Comparison of ENCODE assay signal across 39 cellular contexts in the genomic region with DNA sequence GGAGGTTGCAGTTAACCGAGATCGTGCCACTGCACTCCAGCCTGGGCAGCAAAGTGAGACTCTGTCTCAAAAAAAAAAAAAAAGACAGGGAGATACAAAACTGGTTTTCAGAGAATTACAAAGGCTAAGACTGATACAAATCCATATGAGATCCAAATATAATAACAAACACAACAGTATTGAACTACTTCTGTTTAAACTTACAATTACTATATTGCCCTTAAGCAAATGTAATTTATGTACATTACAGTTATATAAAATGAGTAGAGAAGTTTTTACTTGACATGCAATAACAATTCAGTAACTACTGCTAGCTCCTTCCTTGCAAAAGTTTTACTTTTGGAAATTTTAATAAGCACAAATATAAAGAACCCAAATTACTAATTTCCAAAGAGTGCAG. TPM values are rescaled to one million over a fixed set of nuclear protein-coding genes. Genes with fewer than 3 reads are reported as not detected.
"Had no signal": no experiment of that assay in that cellular context is flagged by ENCODE, and none has a peak within 500 bp of the region (broad histone marks: within the 10 kb centered on the region; RNA-seq: fewer than 3 reads in every experiment).

No MANE protein-coding gene starts in this region.

- H3K4me1 ChIP-seq: adrenal gland, body of pancreas, breast epithelium had no signal

- DNase-seq: activated B cell treated with CpG ODN at 0.5 μM for 24 hours; activated CD4-positive, alpha-beta memory T cell treated with anti-CD3 and anti-CD28 coated beads for 36 hours; activated CD4-positive, alpha-beta T cell treated with anti-CD3 and anti-CD28 coated beads for 4 hours; activated CD4-positive, alpha-beta T cell treated with anti-CD3 and anti-CD28 coated beads, Interleukin-2, amount 10 ng/mL, durations not matched to agents 24 days and 14 days; activated CD4-positive, alpha-beta T cell treated with anti-CD3 and anti-CD28 coated beads, Interleukin-2, amount 50 U/mL, for 1 hour; activated CD4-positive, alpha-beta T cell treated with anti-CD3 and anti-CD28 coated beads, Interleukin-2, amount 50 U/mL, for 4 hours; activated CD4-positive, CD25-positive, alpha-beta regulatory T cell treated with anti-CD3 and anti-CD28 coated beads, Interleukin-2, amount 50 U/mL, for 72 hours; activated CD8-positive, alpha-beta memory T cell treated with anti-CD3 and anti-CD28 coated beads, Interleukin-2, amount 50 U/mL, for 4 hours; activated CD8-positive, alpha-beta T cell treated with anti-CD3 and anti-CD28 coated beads for 36 hours; activated effector memory CD4-positive, alpha-beta T cell treated with anti-CD3 and anti-CD28 coated beads, Interleukin-2, amount 50 U/mL, for 16 hours; activated gamma-delta T cell treated with Interleukin-2 at 50 U/mL for 16 hours; activated naive CD4-positive, alpha-beta T cell; activated naive CD4-positive, alpha-beta T cell treated with anti-CD3 and anti-CD28 coated beads for 36 hours; activated naive CD4-positive, alpha-beta T cell treated with anti-CD3 and anti-CD28 coated beads, Interleukin-2, amount 50 U/mL, for 16 hours; activated naive CD8-positive, alpha-beta T cell treated with anti-CD3 and anti-CD28 coated beads for 36 hours; activated T-cell treated with anti-CD3 and anti-CD28 coated beads for 4 hours; activated T-cell treated with anti-CD3 and anti-CD28 coated beads, Interleukin-2, amount 50 U/mL, for 1 hour; activated T-cell treated with anti-CD3 and anti-CD28 coated beads, Interleukin-2, amount 50 U/mL, for 4 hours; activated T-cell treated with anti-CD3 and anti-CD28 coated beads, Interleukin-2, amount 50 U/mL, for 72 hours; adrenal gland; amniotic stem cell; aorta; body of pancreas; brain microvascular endothelial cell; central memory CD4-positive, alpha-beta T cell; SW 1271; T-helper 1 cell; T-helper 2 cell; T-helper 9 cell had no signal

- H3K36me3 Mint-ChIP-seq: activated CD4-positive, alpha-beta memory T cell treated with anti-CD3 and anti-CD28 coated beads for 36 hours had no signal

- H3K9me3 Mint-ChIP-seq: activated B cell treated with CpG ODN at 0.5 μM for 24 hours; activated CD4-positive, alpha-beta memory T cell treated with anti-CD3 and anti-CD28 coated beads for 36 hours; activated CD4-positive, alpha-beta T cell treated with anti-CD3 and anti-CD28 coated beads, Interleukin-2, amount 10 ng/mL, durations not matched to agents 24 days and 14 days; activated CD8-positive, alpha-beta T cell treated with anti-CD3 and anti-CD28 coated beads for 36 hours; activated naive CD4-positive, alpha-beta T cell treated with anti-CD3 and anti-CD28 coated beads for 36 hours; activated naive CD4-positive, alpha-beta T cell treated with anti-CD3 and anti-CD28 coated beads, Interleukin-2, amount 50 U/mL, for 72 hours; activated naive CD8-positive, alpha-beta T cell treated with anti-CD3 and anti-CD28 coated beads for 36 hours; activated T-cell treated with anti-CD3 and anti-CD28 coated beads, Interleukin-2, amount 50 U/mL, for 4 hours; activated T-cell treated with anti-CD3 and anti-CD28 coated beads, Interleukin-2, amount 50 U/mL, for 72 hours; activated T-helper 17 cell treated with anti-CD3 and anti-CD28 coated beads, Interleukin-2, amount 50 U/mL, for 72 hours; T-helper 1 cell treated with Interleukin-12 subunit alpha and Interleukin-12 subunit beta and Interleukin-4 antibody, amounts not matched to agents 30 μg/mL and 1 μg/mL, for 36 hours; T-helper 2 cell treated with Interferon-gamma antibody and Interleukin-4, amounts not matched to agents 5 μg/mL and 100 μg/mL, for 36 hours had no signal

- H3K4me3 ChIP-seq: adrenal gland, body of pancreas, breast epithelium had no signal

- H3K4me1 Mint-ChIP-seq: activated B cell treated with CpG ODN at 0.5 μM for 24 hours; activated naive CD8-positive, alpha-beta T cell treated with anti-CD3 and anti-CD28 coated beads for 36 hours; activated T-helper 17 cell treated with anti-CD3 and anti-CD28 coated beads, Interleukin-2, amount 50 U/mL, for 72 hours had no signal

- H3K9me3 ChIP-seq: adrenal gland, body of pancreas, breast epithelium had no signal

- H3K27me3 ChIP-seq: body of pancreas, brain microvascular endothelial cell had no signal

- H3K36me3 ChIP-seq: adrenal gland, brain microvascular endothelial cell, breast epithelium had no signal

- ATAC-seq: activated CD8-positive, alpha-beta T cell treated with anti-CD3 and anti-CD28 coated beads for 36 hours; activated naive CD4-positive, alpha-beta T cell treated with anti-CD3 and anti-CD28 coated beads, Interleukin-2, amount 50 U/mL, for 72 hours; activated T-cell treated with anti-CD3 and anti-CD28 coated beads, Interleukin-2, amount 50 U/mL, for 4 hours; activated T-cell treated with anti-CD3 and anti-CD28 coated beads, Interleukin-2, amount 50 U/mL, for 72 hours; activated T-helper 17 cell treated with anti-CD3 and anti-CD28 coated beads, Interleukin-2, amount 50 U/mL, for 72 hours; body of pancreas had no signal

- H3K27ac Mint-ChIP-seq: activated B cell treated with CpG ODN at 0.5 μM for 24 hours; activated CD4-positive, alpha-beta memory T cell treated with anti-CD3 and anti-CD28 coated beads for 36 hours; activated CD4-positive, alpha-beta T cell treated with anti-CD3 and anti-CD28 coated beads, Interleukin-2, amount 10 ng/mL, durations not matched to agents 24 days and 14 days; activated CD8-positive, alpha-beta T cell treated with anti-CD3 and anti-CD28 coated beads for 36 hours; activated naive CD4-positive, alpha-beta T cell treated with anti-CD3 and anti-CD28 coated beads for 36 hours; activated naive CD4-positive, alpha-beta T cell treated with anti-CD3 and anti-CD28 coated beads, Interleukin-2, amount 50 U/mL, for 72 hours; activated naive CD8-positive, alpha-beta T cell treated with anti-CD3 and anti-CD28 coated beads for 36 hours; activated T-cell treated with anti-CD3 and anti-CD28 coated beads, Interleukin-2, amount 50 U/mL, for 72 hours; activated T-helper 1 cell treated with anti-CD3 and anti-CD28 coated beads, Interleukin-12 subunit alpha, Interleukin-12 subunit beta, Interleukin-2, Interleukin-4 antibody, amounts not matched to agents 30 ng/mL and 10 ng/mL and 1 ng/mL, durations not matched to agents 14 hours and 24 hours and 36 hours; activated T-helper 17 cell treated with anti-CD3 and anti-CD28 coated beads, Interleukin-2, amount 50 U/mL, for 72 hours; T-helper 1 cell treated with Interleukin-12 subunit alpha and Interleukin-12 subunit beta and Interleukin-4 antibody, amounts not matched to agents 30 μg/mL and 1 μg/mL, for 36 hours; T-helper 2 cell treated with Interferon-gamma antibody and Interleukin-4, amounts not matched to agents 5 μg/mL and 100 μg/mL, for 36 hours had no signal

- FAIRE-seq: TTC549 had no signal

- H3K4me3 Mint-ChIP-seq: activated B cell treated with CpG ODN at 0.5 μM for 24 hours; activated CD4-positive, alpha-beta memory T cell treated with anti-CD3 and anti-CD28 coated beads for 36 hours; activated CD4-positive, alpha-beta T cell treated with anti-CD3 and anti-CD28 coated beads, Interleukin-2, amount 10 ng/mL, durations not matched to agents 24 days and 14 days; activated CD8-positive, alpha-beta T cell treated with anti-CD3 and anti-CD28 coated beads for 36 hours; activated naive CD4-positive, alpha-beta T cell treated with anti-CD3 and anti-CD28 coated beads for 36 hours; activated naive CD8-positive, alpha-beta T cell treated with anti-CD3 and anti-CD28 coated beads for 36 hours; activated T-cell treated with anti-CD3 and anti-CD28 coated beads, Interleukin-2, amount 50 U/mL, for 4 hours; activated T-cell treated with anti-CD3 and anti-CD28 coated beads, Interleukin-2, amount 50 U/mL, for 72 hours; activated T-helper 1 cell treated with anti-CD3 and anti-CD28 coated beads, Interleukin-12 subunit alpha, Interleukin-12 subunit beta, Interleukin-2, Interleukin-4 antibody, amounts not matched to agents 30 ng/mL and 10 ng/mL and 1 ng/mL, durations not matched to agents 14 hours and 24 hours and 36 hours; activated T-helper 17 cell treated with anti-CD3 and anti-CD28 coated beads, Interleukin-2, amount 50 U/mL, for 72 hours; T-helper 1 cell treated with Interleukin-12 subunit alpha and Interleukin-12 subunit beta and Interleukin-4 antibody, amounts not matched to agents 30 μg/mL and 1 μg/mL, for 36 hours; T-helper 2 cell treated with Interferon-gamma antibody and Interleukin-4, amounts not matched to agents 5 μg/mL and 100 μg/mL, for 36 hours had no signal

- H3K27ac ChIP-seq: adrenal gland, body of pancreas, brain microvascular endothelial cell, breast epithelium, VCaP had no signal

RNA-seq across cellular contexts. Expression of a gene that starts 52.6 kb away (rescaled TPM):
- total RNA-seq: activated B cell treated with CpG ODN at 0.5 μM for 24 hours; activated CD4-positive, alpha-beta memory T cell treated with anti-CD3 and anti-CD28 coated beads for 36 hours; activated CD4-positive, alpha-beta T cell treated with anti-CD3 and anti-CD28 coated beads, Interleukin-2, amount 10 ng/mL, durations not matched to agents 24 days and 14 days; activated CD8-positive, alpha-beta memory T cell treated with anti-CD3 and anti-CD28 coated beads for 36 hours; activated CD8-positive, alpha-beta T cell treated with anti-CD3 and anti-CD28 coated beads for 36 hours; activated naive CD4-positive, alpha-beta T cell treated with anti-CD3 and anti-CD28 coated beads for 36 hours; activated naive CD4-positive, alpha-beta T cell treated with anti-CD3 and anti-CD28 coated beads, Interleukin-2, amount 50 U/mL, for 72 hours; activated naive CD8-positive, alpha-beta T cell treated with anti-CD3 and anti-CD28 coated beads for 36 hours; activated T-cell treated with anti-CD3 and anti-CD28 coated beads, Interleukin-2, amount 50 U/mL, for 4 hours; activated T-cell treated with anti-CD3 and anti-CD28 coated beads, Interleukin-2, amount 50 U/mL, for 72 hours; activated T-helper 1 cell treated with anti-CD3 and anti-CD28 coated beads, Interleukin-12 subunit alpha, Interleukin-12 subunit beta, Interleukin-2, Interleukin-4 antibody, amounts not matched to agents 30 ng/mL and 10 ng/mL and 1 ng/mL, durations not matched to agents 14 hours and 24 hours and 36 hours; activated T-helper 17 cell treated with anti-CD3 and anti-CD28 coated beads, Interleukin-2, amount 50 U/mL, for 72 hours; aorta; body of pancreas; breast epithelium; cardiac septum had no signal
